18 cellular contexts compared by ENCODE assay signal in genomic region chr7:146004805-146005204, GRCh38.
DNase-seq lines count a peak whose midpoint lies in the region; ATAC-seq, FAIRE-seq and TF ChIP-seq lines count a peak whose summit lies in the region.
"Had no signal": no experiment of that assay in that cellular context is flagged by ENCODE, and none has a peak within 500 bp of the region (broad histone marks: within the 10 kb centered on the region; RNA-seq: fewer than 3 reads in every experiment).

No MANE protein-coding gene starts in this region.

- H3K27me3 ChIP-seq in RWPE2 (ENCODE audit: insufficient read depth, poor library complexity, severe bottlenecking) (no peaks in the 10 kb centered on the region), foreskin keratinocyte (no peaks in the 10 kb centered on the region)

- FAIRE-seq in HTR-8/SVneo (lab: Jason Lieb, UNC) = no peak
- FAIRE-seq: H1 had no signal

- TF ChIP-seq CTCF in RWPE2 (IDR thresholded peaks at IDR 0.05; ENCODE audit: poor library complexity, severe bottlenecking) (no peak), choroid plexus epithelial cell (conservative IDR thresholded peaks at IDR 0.05; ENCODE audit: low read depth, low read length) (no peak), foreskin keratinocyte (conservative IDR thresholded peaks at IDR 0.05) (no peak)

- no peak overlapping the region for H3K27ac Mint-ChIP-seq in activated T-helper 1 cell treated with anti-CD3 and anti-CD28 coated beads, Interleukin-12 subunit alpha, Interleukin-12 subunit beta, Interleukin-2, Interleukin-4 antibody, amounts not matched to agents 30 ng/mL and 10 ng/mL and 1 ng/mL, durations not matched to agents 14 hours and 24 hours and 36 hours
- H3K27ac Mint-ChIP-seq: CD4-positive, alpha-beta T cell; H9 had no signal

- H3K36me3 Mint-ChIP-seq in activated T-helper 1 cell treated with anti-CD3 and anti-CD28 coated beads, Interleukin-12 subunit alpha, Interleukin-12 subunit beta, Interleukin-2, Interleukin-4 antibody, amounts not matched to agents 30 ng/mL and 10 ng/mL and 1 ng/mL, durations not matched to agents 14 hours and 24 hours and 36 hours (ENCODE audit: low read depth) = no peaks in the 10 kb centered on the region

- H3K4me3 ChIP-seq in RWPE2 (ENCODE audit: severe bottlenecking) (no peak overlapping the region), choroid plexus epithelial cell (ENCODE audit: low read depth, low read length) (no peak overlapping the region)

- ATAC-seq in RWPE2 (ENCODE audit: low read depth) (0 out of 3 replicates have a peak, but pooled peaks have one; percentile 25), foreskin keratinocyte (no peak)

- H3K4me1 ChIP-seq in RWPE2 (ENCODE audit: insufficient read depth, poor library complexity, severe bottlenecking) (no peaks in the 10 kb centered on the region), foreskin keratinocyte (no peaks in the 10 kb centered on the region)
- H3K4me1 ChIP-seq: Caco-2 had no signal

- H3K27me3 Mint-ChIP-seq in activated T-helper 1 cell treated with anti-CD3 and anti-CD28 coated beads, Interleukin-12 subunit alpha, Interleukin-12 subunit beta, Interleukin-2, Interleukin-4 antibody, amounts not matched to agents 30 ng/mL and 10 ng/mL and 1 ng/mL, durations not matched to agents 14 hours and 24 hours and 36 hours (ENCODE audit: insufficient read depth) = no peaks in the 10 kb centered on the region
- H3K27me3 Mint-ChIP-seq: CD4-positive, alpha-beta T cell had no signal

- intact Hi-C loops in activated T-helper 1 cell treated with anti-CD3 and anti-CD28 coated beads, Interleukin-12 subunit alpha, Interleukin-12 subunit beta, Interleukin-2, Interleukin-4 antibody, amounts not matched to agents 30 ng/mL and 10 ng/mL and 1 ng/mL, durations not matched to agents 14 hours and 24 hours and 36 hours (cut with micrococcal nuclease) = no loop called here

- no peak overlapping the region for H3K4me3 Mint-ChIP-seq in activated T-helper 1 cell treated with anti-CD3 and anti-CD28 coated beads, Interleukin-12 subunit alpha, Interleukin-12 subunit beta, Interleukin-2, Interleukin-4 antibody, amounts not matched to agents 30 ng/mL and 10 ng/mL and 1 ng/mL, durations not matched to agents 14 hours and 24 hours and 36 hours
- H3K4me3 Mint-ChIP-seq: CD4-positive, alpha-beta T cell; H9 had no signal

- no peaks in the 10 kb centered on the region for H3K36me3 ChIP-seq in RWPE2 (ENCODE audit: low read depth)

- H3K9me3 ChIP-seq in RWPE2 (ENCODE audit: severe bottlenecking) = no peaks in the 10 kb centered on the region
- H3K9me3 ChIP-seq: Caco-2 had no signal

- H3K4me1 Mint-ChIP-seq in activated T-helper 1 cell treated with anti-CD3 and anti-CD28 coated beads, Interleukin-12 subunit alpha, Interleukin-12 subunit beta, Interleukin-2, Interleukin-4 antibody, amounts not matched to agents 30 ng/mL and 10 ng/mL and 1 ng/mL, durations not matched to agents 14 hours and 24 hours and 36 hours (ENCODE audit: low read depth) = no peaks in the 10 kb centered on the region
- H3K4me1 Mint-ChIP-seq: H9 had no signal

- no peaks in the 10 kb centered on the region for H3K9me3 Mint-ChIP-seq in activated T-helper 1 cell treated with anti-CD3 and anti-CD28 coated beads, Interleukin-12 subunit alpha, Interleukin-12 subunit beta, Interleukin-2, Interleukin-4 antibody, amounts not matched to agents 30 ng/mL and 10 ng/mL and 1 ng/mL, durations not matched to agents 14 hours and 24 hours and 36 hours
- H3K9me3 Mint-ChIP-seq: H9 had no signal

- DNase-seq in HTR-8/SVneo (ENCODE audit: insufficient read length, low spot score) (peak; percentile 0), RWPE2 (ENCODE audit: low spot score) (no peak), choroid plexus epithelial cell (ENCODE audit: low read depth) (peak; percentile 81), NOMO-1 (lab: John Stamatoyannopoulos, UW; ENCODE audit: unreplicated experiment in 2 of 2) (no peak), foreskin keratinocyte (no peak)
- no peak for DNase-seq in stimulated activated naive CD4-positive, alpha-beta T cell treated with Interleukin-2 at 50 U/mL for 16 hours (lab: John Stamatoyannopoulos, UW)
- DNase-seq in activated T-helper 1 cell treated with anti-CD3 and anti-CD28 coated beads, Interleukin-12 subunit alpha, Interleukin-12 subunit beta, Interleukin-2, Interleukin-4 antibody, amounts not matched to agents 30 ng/mL and 10 ng/mL and 1 ng/mL, durations not matched to agents 14 hours and 24 hours and 36 hours (ENCODE audit: low spot score) = no peak
- DNase-seq: AML-193; Caco-2; CD4-positive, alpha-beta T cell; DMS153; DMS79; GF-D8; H9; IMR-90; KBM-7 had no signal

- no peak overlapping the region for H3K27ac ChIP-seq in RWPE2 (ENCODE audit: poor library complexity, severe bottlenecking)
- no peak overlapping the region for H3K27ac ChIP-seq in foreskin keratinocyte
- H3K27ac ChIP-seq: C4-2B had no signal

Comparison
In these comparisons a context has a peak if more than half of its experiments do, and no peak if none do; other contexts are left out.
1. DNase-seq: peak in HTR-8/SVneo (single experiment) and choroid plexus epithelial cell (single experiment); none in RWPE2 (single experiment), stimulated activated naive CD4-positive, alpha-beta T cell treated with Interleukin-2 at 50 U/mL for 16 hours (single experiment), activated T-helper 1 cell treated with anti-CD3 and anti-CD28 coated beads, Interleukin-12 subunit alpha, Interleukin-12 subunit beta, Interleukin-2, Interleukin-4 antibody, amounts not matched to agents 30 ng/mL and 10 ng/mL and 1 ng/mL, durations not matched to agents 14 hours and 24 hours and 36 hours (single experiment), NOMO-1 (0 of 2) and foreskin keratinocyte (0 of 2).